In genomic region chr5:93600409-93601052, GRCh38 we compare ENCODE assay signal across 21 cellular contexts. TPM values are rescaled to one million over a fixed set of nuclear protein-coding genes. Genes with fewer than 3 reads are reported as not detected.
DNase-seq lines count a peak whose midpoint lies in the region; ATAC-seq and TF ChIP-seq lines count a peak whose summit lies in the region.
"Had no signal": no experiment of that assay in that cellular context is flagged by ENCODE, and none has a peak within 500 bp of the region (broad histone marks: within the 10 kb centered on the region; RNA-seq: fewer than 3 reads in every experiment).

No MANE protein-coding gene starts in this region.

- no peaks in the 10 kb centered on the region for H3K9me3 Mint-ChIP-seq in MCF 10A (ENCODE audit: unreplicated experiment)
- H3K9me3 Mint-ChIP-seq: activated naive CD4-positive, alpha-beta T cell treated with anti-CD3 and anti-CD28 coated beads for 36 hours; brain had no signal

- H3K27ac Mint-ChIP-seq in MCF 10A (ENCODE audit: low read depth, unreplicated experiment): no peak overlapping the region
- H3K27ac Mint-ChIP-seq: activated CD4-positive, alpha-beta T cell treated with anti-CD3 and anti-CD28 coated beads for 36 hours; activated naive CD4-positive, alpha-beta T cell treated with anti-CD3 and anti-CD28 coated beads for 36 hours; brain; CD14-positive monocyte; progenitor cell of endocrine pancreas; T-helper 17 cell had no signal

- DNase-seq in breast epithelium (ENCODE audit: low spot score in 2 of 2) (no peak), MCF 10A (ENCODE audit: unreplicated experiment) (no peak), choroid plexus epithelial cell (ENCODE audit: low read depth) (peak; percentile 86), myocyte (ENCODE audit: low read depth) (peak; percentile 51), vagina (ENCODE audit: extremely low spot score in 2 of 2) (no peak), NCI-H128 (lab: John Stamatoyannopoulos, UW; ENCODE audit: unreplicated experiment) (no peak)
- DNase-seq: activated CD4-positive, alpha-beta T cell treated with anti-CD3 and anti-CD28 coated beads for 36 hours; activated CD8-positive, alpha-beta memory T cell treated with anti-CD3 and anti-CD28 coated beads, Interleukin-2, amount 50 U/mL, for 4 hours; activated naive CD4-positive, alpha-beta T cell treated with anti-CD3 and anti-CD28 coated beads for 36 hours; DMS79 treated with DMSO at 0.1 percent for 48 hours; effector CD4-positive, alpha-beta T cell; left ventricle myocardium superior; MG63; T-helper 17 cell; testis had no signal

- peaks cover 9% of the 10 kb centered on the region for H3K27me3 Mint-ChIP-seq in MCF 10A (ENCODE audit: insufficient read depth, unreplicated experiment)

- no peaks in the 10 kb centered on the region for H3K4me1 Mint-ChIP-seq in MCF 10A (ENCODE audit: insufficient read depth, unreplicated experiment)

- no TSS peak for BruUV-seq in MCF 10A (replicated peaks; lab: Mats Ljungman, UMichigan)

- CTCF ChIA-PET in MCF 10A (lab: Yijun Ruan, JAX): interaction anchor here (0.7 to 6.3 kb wide), 5 partner anchors 8 to 189 kb away, joined by 3 to 36 read pairs (median 4); no protein-coding TSS in a partner anchor

- no peak overlapping the region for H3K4me3 Mint-ChIP-seq in MCF 10A (ENCODE audit: unreplicated experiment)
- H3K4me3 Mint-ChIP-seq: activated CD4-positive, alpha-beta T cell treated with anti-CD3 and anti-CD28 coated beads for 36 hours; activated naive CD4-positive, alpha-beta T cell treated with anti-CD3 and anti-CD28 coated beads for 36 hours; brain; T-helper 17 cell had no signal

- no peaks in the 10 kb centered on the region for H3K36me3 Mint-ChIP-seq in MCF 10A (ENCODE audit: insufficient read depth, unreplicated experiment)

- H3K27ac ChIP-seq in breast epithelium: peak overlapping the region; percentile 5 to 10
- H3K27ac ChIP-seq in vagina: peak overlapping the region; percentile 77
- H3K27ac ChIP-seq: RWPE1, testis had no signal

- peaks cover 0 to 92% of the 10 kb centered on the region in 2 donors for H3K27me3 ChIP-seq in breast epithelium
- H3K27me3 ChIP-seq in vagina: no peaks in the 10 kb centered on the region
- H3K27me3 ChIP-seq: MG63, testis had no signal

- H3K9me3 ChIP-seq in breast epithelium (no peaks in the 10 kb centered on the region), vagina (no peaks in the 10 kb centered on the region)
- H3K9me3 ChIP-seq: MG63, testis had no signal

- H3K4me1 ChIP-seq in breast epithelium: no peaks in the 10 kb centered on the region
- H3K4me1 ChIP-seq in vagina: peaks cover 20% of the 10 kb centered on the region
- H3K4me1 ChIP-seq: testis had no signal

- ATAC-seq in HG03439 (IDR thresholded peaks at IDR 0.05; ENCODE audit: unreplicated experiment): no peak
- ATAC-seq in HG03097 (IDR thresholded peaks at IDR 0.05; ENCODE audit: low FRiP score, unreplicated experiment): no peak
- ATAC-seq: activated CD4-positive, alpha-beta T cell treated with anti-CD3 and anti-CD28 coated beads for 36 hours; left ventricle myocardium superior; T-helper 17 cell had no signal

- no peaks in the 10 kb centered on the region for H3K36me3 ChIP-seq in breast epithelium
- H3K36me3 ChIP-seq in vagina: no peaks in the 10 kb centered on the region
- H3K36me3 ChIP-seq: MG63 had no signal

- POLR2A ChIA-PET in MCF 10A (lab: Yijun Ruan, JAX): no interaction called here

- H3K4me3 ChIP-seq in breast epithelium (no peak overlapping the region), choroid plexus epithelial cell (ENCODE audit: low read depth, low read length) (peak overlapping the region; percentile 53), vagina (peak overlapping the region in 1 of 2 donors; percentile 22)
- H3K4me3 ChIP-seq: MG63, testis had no signal

- TF ChIP-seq CTCF in breast epithelium (IDR thresholded peaks at IDR 0.05) (no peak), MCF 10A (IDR thresholded peaks at IDR 0.05; ENCODE audit: unreplicated experiment) (no peak), choroid plexus epithelial cell (conservative IDR thresholded peaks at IDR 0.05; ENCODE audit: low read depth, low read length) (no peak), vagina (IDR thresholded peaks at IDR 0.05) (no peak)

- TF ChIP-seq POLR2A in breast epithelium (IDR thresholded peaks at IDR 0.05) (no peak), vagina (IDR thresholded peaks at IDR 0.05) (no peak)

- intact Hi-C loops in breast epithelium (cut with DNase I; ENCODE audit: low total_unique reads): no loop called here
- intact Hi-C loops in MCF 10A (cut with micrococcal nuclease): loop anchor here (10.0 kb wide), 1 partner anchor 1254 kb away; no protein-coding TSS in a partner anchor
- intact Hi-C loops in vagina (cut with DNase I): no loop called here

RNA-seq across cellular contexts. Expression of gene NR2F1, which starts 17.5 kb away (rescaled TPM):
- 10 to 100 TPM in 2 of 3 donors, 1 to 10 TPM in 1; 4.6 to 63.6 (median 59.1) TPM for total RNA-seq in breast epithelium
- total RNA-seq in MCF 10A (2022): 1.4 and 1.7 TPM in 2 replicates
- total RNA-seq in myocyte: 5.4 and 7.7 TPM in 2 replicates
- 11.8 TPM for polyA plus RNA-seq in myocyte (2012)
- total RNA-seq in vagina: 97.2 TPM
- total RNA-seq: activated CD4-positive, alpha-beta T cell treated with anti-CD3 and anti-CD28 coated beads for 36 hours; activated naive CD4-positive, alpha-beta T cell treated with anti-CD3 and anti-CD28 coated beads for 36 hours; T-helper 17 cell had no signal
- polyA plus RNA-seq: CD14-positive monocyte had no signal

RNA-seq across cellular contexts. Expression of gene NR2F1-AS1, which starts 19.5 kb away (rescaled TPM):
- total RNA-seq in breast epithelium (10 to 100 TPM in 2 of 3 donors, 1 to 10 TPM in 1; 7.0 to 17.4 (median 15.2) TPM), MCF 10A (2022) (3.2 and 4.6 TPM in 2 replicates), myocyte (3.2 and 5.5 TPM in 2 replicates), vagina (22.3 TPM)
- 18.9 TPM for polyA plus RNA-seq in myocyte (2012)
- total RNA-seq: activated CD4-positive, alpha-beta T cell treated with anti-CD3 and anti-CD28 coated beads for 36 hours; activated naive CD4-positive, alpha-beta T cell treated with anti-CD3 and anti-CD28 coated beads for 36 hours; T-helper 17 cell had no signal
- polyA plus RNA-seq: CD14-positive monocyte had no signal

Comparison
In these comparisons a context has a peak if more than half of its experiments do, and no peak if none do; other contexts are left out.
1. DNase-seq: peak in choroid plexus epithelial cell (single experiment) and myocyte (single experiment); none in breast epithelium (0 of 2), MCF 10A (single experiment), vagina (0 of 2) and NCI-H128 (single experiment).